ENCODE assay signal across 3 cellular contexts in the genomic region with DNA sequence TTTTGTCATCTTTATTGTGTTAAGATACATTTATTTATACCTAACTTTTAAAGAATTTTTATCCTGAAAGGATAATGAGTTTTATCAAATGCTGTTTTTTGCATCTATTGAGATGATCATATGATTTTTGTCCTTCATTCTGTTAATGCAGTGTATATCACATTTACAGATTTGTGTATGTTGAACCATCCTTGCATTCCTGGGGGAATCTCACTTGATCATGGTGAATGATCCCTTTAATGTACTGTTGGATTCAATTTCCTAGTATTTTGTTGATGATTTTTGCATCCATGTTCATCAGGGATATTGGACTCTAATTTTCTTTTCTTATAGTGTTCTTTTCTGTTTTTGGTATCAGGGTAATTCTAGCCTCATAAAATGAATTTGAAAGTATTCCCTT.
TF ChIP-seq lines count a peak whose summit lies in the region.

No MANE protein-coding gene starts in this region.

TF ChIP-seq in HEK293, 187 proteins besides CTCF, POLR2A, EP300 and RAD21:
- TF ChIP-seq ZNF10 (tag by site-specific recombination; IDR thresholded peaks at IDR 0.05): no peak
- peak; percentile 53 for TF ChIP-seq SETDB1 (IDR thresholded peaks at IDR 0.05; ENCODE audit: insufficient read length, low read length)
TF ChIP-seq in HEK293: peak in this region for 1.

TF ChIP-seq in K562, 482 proteins besides CTCF, POLR2A, EP300 and RAD21:
- TF ChIP-seq ZNF324 (CRISPR knock-in tag; IDR thresholded peaks at IDR 0.05) (peak; percentile 98), ERF (CRISPR knock-in tag; IDR thresholded peaks at IDR 0.05) (no peak), ZNF561 (CRISPR knock-in tag; conservative IDR thresholded peaks at IDR 0.05) (no peak), MXI1 (IDR thresholded peaks at IDR 0.05; ENCODE audit: low read depth, low read length) (no peak), MED1 (CRISPR knock-in tag; IDR thresholded peaks at IDR 0.05; ENCODE audit: borderline replicate concordance) (no peak)

TF ChIP-seq in GM23338, 12 proteins besides CTCF, POLR2A, EP300 and RAD21:
- TF ChIP-seq JUNB (IDR thresholded peaks at IDR 0.05; ENCODE audit: unreplicated experiment) (no peak), EZH2 (IDR thresholded peaks at IDR 0.05; ENCODE audit: low read depth, unreplicated experiment) (no peak), POLR2AphosphoS5 (IDR thresholded peaks at IDR 0.05; ENCODE audit: low read depth) (no peak), ZNF331 (CRISPR knock-in tag; IDR thresholded peaks at IDR 0.05; ENCODE audit: low read depth) (no peak), NANOG (IDR thresholded peaks at IDR 0.05; ENCODE audit: borderline replicate concordance) (no peak)
- TF ChIP-seq, protein P1, sequence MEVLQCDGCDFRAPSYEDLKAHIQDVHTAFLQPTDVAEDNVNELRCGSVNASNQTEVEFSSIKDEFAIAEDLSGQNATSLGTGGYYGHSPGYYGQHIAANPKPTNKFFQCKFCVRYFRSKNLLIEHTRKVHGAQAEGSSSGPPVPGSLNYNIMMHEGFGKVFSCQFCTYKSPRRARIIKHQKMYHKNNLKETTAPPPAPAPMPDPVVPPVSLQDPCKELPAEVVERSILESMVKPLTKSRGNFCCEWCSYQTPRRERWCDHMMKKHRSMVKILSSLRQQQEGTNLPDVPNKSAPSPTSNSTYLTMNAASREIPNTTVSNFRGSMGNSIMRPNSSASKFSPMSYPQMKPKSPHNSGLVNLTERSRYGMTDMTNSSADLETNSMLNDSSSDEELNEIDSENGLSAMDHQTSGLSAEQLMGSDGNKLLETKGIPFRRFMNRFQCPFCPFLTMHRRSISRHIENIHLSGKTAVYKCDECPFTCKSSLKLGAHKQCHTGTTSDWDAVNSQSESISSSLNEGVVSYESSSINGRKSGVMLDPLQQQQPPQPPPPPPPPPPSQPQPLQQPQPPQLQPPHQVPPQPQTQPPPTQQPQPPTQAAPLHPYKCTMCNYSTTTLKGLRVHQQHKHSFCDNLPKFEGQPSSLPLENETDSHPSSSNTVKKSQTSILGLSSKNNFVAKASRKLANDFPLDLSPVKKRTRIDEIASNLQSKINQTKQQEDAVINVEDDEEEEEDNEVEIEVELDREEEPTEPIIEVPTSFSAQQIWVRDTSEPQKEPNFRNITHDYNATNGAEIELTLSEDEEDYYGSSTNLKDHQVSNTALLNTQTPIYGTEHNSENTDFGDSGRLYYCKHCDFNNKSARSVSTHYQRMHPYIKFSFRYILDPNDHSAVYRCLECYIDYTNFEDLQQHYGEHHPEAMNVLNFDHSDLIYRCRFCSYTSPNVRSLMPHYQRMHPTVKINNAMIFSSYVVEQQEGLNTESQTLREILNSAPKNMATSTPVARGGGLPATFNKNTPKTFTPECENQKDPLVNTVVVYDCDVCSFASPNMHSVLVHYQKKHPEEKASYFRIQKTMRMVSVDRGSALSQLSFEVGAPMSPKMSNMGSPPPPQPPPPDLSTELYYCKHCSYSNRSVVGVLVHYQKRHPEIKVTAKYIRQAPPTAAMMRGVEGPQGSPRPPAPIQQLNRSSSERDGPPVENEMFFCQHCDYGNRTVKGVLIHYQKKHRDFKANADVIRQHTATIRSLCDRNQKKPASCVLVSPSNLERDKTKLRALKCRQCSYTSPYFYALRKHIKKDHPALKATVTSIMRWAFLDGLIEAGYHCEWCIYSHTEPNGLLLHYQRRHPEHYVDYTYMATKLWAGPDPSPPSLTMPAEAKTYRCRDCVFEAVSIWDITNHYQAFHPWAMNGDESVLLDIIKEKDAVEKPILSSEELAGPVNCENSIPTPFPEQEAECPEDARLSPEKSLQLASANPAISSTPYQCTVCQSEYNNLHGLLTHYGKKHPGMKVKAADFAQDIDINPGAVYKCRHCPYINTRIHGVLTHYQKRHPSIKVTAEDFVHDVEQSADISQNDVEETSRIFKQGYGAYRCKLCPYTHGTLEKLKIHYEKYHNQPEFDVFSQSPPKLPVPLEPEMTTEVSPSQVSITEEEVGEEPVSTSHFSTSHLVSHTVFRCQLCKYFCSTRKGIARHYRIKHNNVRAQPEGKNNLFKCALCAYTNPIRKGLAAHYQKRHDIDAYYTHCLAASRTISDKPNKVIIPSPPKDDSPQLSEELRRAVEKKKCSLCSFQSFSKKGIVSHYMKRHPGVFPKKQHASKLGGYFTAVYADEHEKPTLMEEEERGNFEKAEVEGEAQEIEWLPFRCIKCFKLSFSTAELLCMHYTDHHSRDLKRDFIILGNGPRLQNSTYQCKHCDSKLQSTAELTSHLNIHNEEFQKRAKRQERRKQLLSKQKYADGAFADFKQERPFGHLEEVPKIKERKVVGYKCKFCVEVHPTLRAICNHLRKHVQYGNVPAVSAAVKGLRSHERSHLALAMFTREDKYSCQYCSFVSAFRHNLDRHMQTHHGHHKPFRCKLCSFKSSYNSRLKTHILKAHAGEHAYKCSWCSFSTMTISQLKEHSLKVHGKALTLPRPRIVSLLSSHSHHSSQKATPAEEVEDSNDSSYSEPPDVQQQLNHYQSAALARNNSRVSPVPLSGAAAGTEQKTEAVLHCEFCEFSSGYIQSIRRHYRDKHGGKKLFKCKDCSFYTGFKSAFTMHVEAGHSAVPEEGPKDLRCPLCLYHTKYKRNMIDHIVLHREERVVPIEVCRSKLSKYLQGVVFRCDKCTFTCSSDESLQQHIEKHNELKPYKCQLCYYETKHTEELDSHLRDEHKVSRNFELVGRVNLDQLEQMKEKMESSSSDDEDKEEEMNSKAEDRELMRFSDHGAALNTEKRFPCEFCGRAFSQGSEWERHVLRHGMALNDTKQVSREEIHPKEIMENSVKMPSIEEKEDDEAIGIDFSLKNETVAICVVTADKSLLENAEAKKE (CRISPR knock-in tag; IDR thresholded peaks at IDR 0.05): no peak
- TF ChIP-seq, protein P2, sequence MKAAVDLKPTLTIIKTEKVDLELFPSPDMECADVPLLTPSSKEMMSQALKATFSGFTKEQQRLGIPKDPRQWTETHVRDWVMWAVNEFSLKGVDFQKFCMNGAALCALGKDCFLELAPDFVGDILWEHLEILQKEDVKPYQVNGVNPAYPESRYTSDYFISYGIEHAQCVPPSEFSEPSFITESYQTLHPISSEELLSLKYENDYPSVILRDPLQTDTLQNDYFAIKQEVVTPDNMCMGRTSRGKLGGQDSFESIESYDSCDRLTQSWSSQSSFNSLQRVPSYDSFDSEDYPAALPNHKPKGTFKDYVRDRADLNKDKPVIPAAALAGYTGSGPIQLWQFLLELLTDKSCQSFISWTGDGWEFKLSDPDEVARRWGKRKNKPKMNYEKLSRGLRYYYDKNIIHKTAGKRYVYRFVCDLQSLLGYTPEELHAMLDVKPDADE (IDR thresholded peaks at IDR 0.05): no peak
